ENCODE assay signal across 7 cellular contexts in genomic region chr12:89351489-89352241, GRCh38. TPM values are rescaled to one million over a fixed set of nuclear protein-coding genes. Genes with fewer than 3 reads are reported as not detected.
DNase-seq lines count a peak whose midpoint lies in the region; ATAC-seq, FAIRE-seq and TF ChIP-seq lines count a peak whose summit lies in the region.

No MANE protein-coding gene starts in this region.

- H3K27me3 Mint-ChIP-seq in T-helper 1 cell treated with Interleukin-12 subunit alpha and Interleukin-12 subunit beta and Interleukin-4 antibody, amounts not matched to agents 30 μg/mL and 1 μg/mL, for 36 hours (ENCODE audit: low read depth): no peaks in the 10 kb centered on the region
- H3K27me3 Mint-ChIP-seq in brain: peaks cover 72% of the 10 kb centered on the region

- peaks cover 43% of the 10 kb centered on the region for H3K36me3 Mint-ChIP-seq in T-helper 1 cell treated with Interleukin-12 subunit alpha and Interleukin-12 subunit beta and Interleukin-4 antibody, amounts not matched to agents 30 μg/mL and 1 μg/mL, for 36 hours (ENCODE audit: low read depth)
- H3K36me3 Mint-ChIP-seq in brain: peaks cover 25% of the 10 kb centered on the region

- intact Hi-C loops in kidney (cut with DNase I): no loop called here

- in situ Hi-C loops in G401 (cut with HindIII; ENCODE audit: low sequenced_read_pairs): loop anchor here (25.0 kb wide), 1 partner anchor 111 kb away; no protein-coding TSS in a partner anchor

- H3K9ac ChIP-seq in kidney (ENCODE audit: low read length in 2 of 2): peak overlapping the region; percentile 71 to 88

- peak overlapping the region; percentile 96 to 99 for H3K27ac ChIP-seq in kidney (ENCODE audit: low read depth in 2 of 2, low read length in 2 of 2)

- peaks cover 15 to 20% of the 10 kb centered on the region in 2 donors for H3K4me1 ChIP-seq in kidney (ENCODE audit: control insufficient read depth in 1 of 2, insufficient read depth in 1 of 2, low read depth in 1 of 2, low read length in 2 of 2)

- peak overlapping the region; percentile 97 for H3K27ac Mint-ChIP-seq in T-helper 1 cell treated with Interleukin-12 subunit alpha and Interleukin-12 subunit beta and Interleukin-4 antibody, amounts not matched to agents 30 μg/mL and 1 μg/mL, for 36 hours
- peak overlapping the region; percentile 81 to 98 (median 94) for H3K27ac Mint-ChIP-seq in brain

- FAIRE-seq in kidney (lab: Jason Lieb, UNC): no peak

- ATAC-seq in GM18519 (IDR thresholded peaks at IDR 0.05; ENCODE audit: low FRiP score, unreplicated experiment) (peak; percentile 28), HG03039 (IDR thresholded peaks at IDR 0.05; ENCODE audit: unreplicated experiment) (peak; percentile 16)

- peaks cover 52% of the 10 kb centered on the region for H3K4me1 Mint-ChIP-seq in T-helper 1 cell treated with Interleukin-12 subunit alpha and Interleukin-12 subunit beta and Interleukin-4 antibody, amounts not matched to agents 30 μg/mL and 1 μg/mL, for 36 hours (ENCODE audit: low read depth)
- peaks cover 66% of the 10 kb centered on the region for H3K4me1 Mint-ChIP-seq in brain

- H3K9me3 Mint-ChIP-seq in T-helper 1 cell treated with Interleukin-12 subunit alpha and Interleukin-12 subunit beta and Interleukin-4 antibody, amounts not matched to agents 30 μg/mL and 1 μg/mL, for 36 hours: no peaks in the 10 kb centered on the region
- H3K9me3 Mint-ChIP-seq in brain: no peaks in the 10 kb centered on the region

- H3K9me3 ChIP-seq in kidney (ENCODE audit: control insufficient read depth in 1 of 2, low read length in 2 of 2): no peaks in the 10 kb centered on the region

- peak overlapping the region; percentile 97 to 98 for H3K4me3 ChIP-seq in kidney (ENCODE audit: low read length in 2 of 2)

- H3K4me3 Mint-ChIP-seq in T-helper 1 cell treated with Interleukin-12 subunit alpha and Interleukin-12 subunit beta and Interleukin-4 antibody, amounts not matched to agents 30 μg/mL and 1 μg/mL, for 36 hours: peak overlapping the region; percentile 87
- peak overlapping the region; percentile 85 to 95 (median 88) for H3K4me3 Mint-ChIP-seq in brain

- DNase-seq in kidney: peak; percentile 87
- peak; percentile 28 to 33 for DNase-seq in stimulated activated CD4-positive, alpha-beta T cell treated with anti-CD3 and anti-CD28 coated beads, Interleukin-2, amount 100 ng/mL, for 48 hours
- DNase-seq in G401 (ENCODE audit: low spot score): no peak

- H3K36me3 ChIP-seq in kidney (ENCODE audit: control insufficient read depth in 1 of 2, insufficient read depth in 2 of 2, low read length in 2 of 2): peaks cover 18 to 26% of the 10 kb centered on the region in 2 donors

- TF ChIP-seq CTCF in brain (conservative IDR thresholded peaks at IDR 0.05) (no peak), kidney (IDR thresholded peaks at IDR 0.05; ENCODE audit: borderline replicate concordance, extremely low read depth, insufficient read depth) (no peak)

RNA-seq across cellular contexts. Expression of gene DUSP6, which starts 0.6 kb away (rescaled TPM):
- polyA plus RNA-seq in brain (ENCODE audit: insufficient read depth, low read depth, low replicate concordance) (14.8 TPM), kidney (ENCODE audit: insufficient read depth, low read depth, low replicate concordance) (35.3 TPM)
- 91.8 TPM for total RNA-seq in kidney
- total RNA-seq in G401 (2014; rRNA removed; shearing (Covaris generic)): 233 and 289 TPM in 2 replicates
